ENCODE assay signal across 9 cellular contexts in the genomic region with DNA sequence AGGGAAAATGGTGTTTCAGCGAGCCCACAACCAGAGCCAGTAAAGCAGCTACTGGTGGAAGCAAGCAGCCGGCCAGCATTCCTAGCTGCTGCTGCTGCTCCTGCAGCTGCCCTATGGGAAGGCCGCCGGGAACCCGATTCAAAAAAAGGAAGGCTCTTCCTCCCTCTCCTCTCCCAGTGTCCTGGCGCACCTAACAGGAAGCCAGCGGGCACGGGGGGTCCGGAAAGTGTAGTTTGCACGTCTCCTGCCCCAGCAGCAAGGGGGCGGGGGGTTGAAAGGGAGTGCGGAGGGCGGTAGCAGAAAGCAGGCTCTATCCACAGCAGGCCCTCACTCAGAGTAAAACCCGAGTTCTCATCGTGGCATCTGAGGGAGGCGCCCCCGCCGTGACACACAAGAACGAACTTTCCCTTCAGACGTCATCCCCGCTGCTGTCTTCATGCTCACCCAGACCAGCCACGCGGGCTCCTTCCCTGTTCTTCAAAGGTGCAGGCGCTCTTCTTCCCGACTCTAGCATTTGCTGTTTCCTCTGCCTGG. TPM values are rescaled to one million over a fixed set of nuclear protein-coding genes. Genes with fewer than 3 reads are reported as not detected.
DNase-seq lines count a peak whose midpoint lies in the region; ATAC-seq and TF ChIP-seq lines count a peak whose summit lies in the region.
"Had no signal": no experiment of that assay in that cellular context is flagged by ENCODE, and none has a peak within 500 bp of the region (broad histone marks: within the 10 kb centered on the region; RNA-seq: fewer than 3 reads in every experiment).

No MANE protein-coding gene starts in this region.

- H3K4me3 ChIP-seq in iPS DF 6.9 (ENCODE audit: low read length) (peak overlapping the region; percentile 33; the same call in 1 of the 2 replicates), retinal pigment epithelial cell (ENCODE audit: low read length) (peak overlapping the region; percentile 30)

- H3K27me3 Mint-ChIP-seq in activated CD4-positive, alpha-beta memory T cell treated with anti-CD3 and anti-CD28 coated beads for 36 hours: peaks cover 9% of the 10 kb centered on the region
- H3K27me3 Mint-ChIP-seq in activated CD4-positive, alpha-beta memory T cell treated with anti-CD3 and anti-CD28 coated beads, Interleukin-2, amount 10 ng/mL, durations not matched to agents 7 days and 5 days: peaks cover 14% of the 10 kb centered on the region
- peaks cover 5% of the 10 kb centered on the region for H3K27me3 Mint-ChIP-seq in activated naive CD8-positive, alpha-beta T cell treated with anti-CD3 and anti-CD28 coated beads, Interleukin-2, amount 50 U/mL, for 24 hours

- peak; percentile 48 for DNase-seq in activated CD4-positive, alpha-beta memory T cell treated with anti-CD3 and anti-CD28 coated beads for 36 hours
- DNase-seq in activated CD4-positive, alpha-beta memory T cell treated with anti-CD3 and anti-CD28 coated beads, Interleukin-2, amount 10 ng/mL, durations not matched to agents 7 days and 5 days: no peak
- DNase-seq in activated naive CD8-positive, alpha-beta T cell treated with anti-CD3 and anti-CD28 coated beads, Interleukin-2, amount 50 U/mL, for 24 hours: no peak
- DNase-seq in iPS DF 6.9 (ENCODE audit: low read depth, low spot score) (peak; percentile 60), retinal pigment epithelial cell (ENCODE audit: low read depth) (no peak), NCI-H510A (lab: John Stamatoyannopoulos, UW) (no peak)

- no peak overlapping the region for H3K27ac ChIP-seq in iPS DF 6.9 (ENCODE audit: low read length)

- H3K9me3 Mint-ChIP-seq in activated CD4-positive, alpha-beta memory T cell treated with anti-CD3 and anti-CD28 coated beads for 36 hours: no peaks in the 10 kb centered on the region
- no peaks in the 10 kb centered on the region for H3K9me3 Mint-ChIP-seq in activated CD4-positive, alpha-beta memory T cell treated with anti-CD3 and anti-CD28 coated beads, Interleukin-2, amount 10 ng/mL, durations not matched to agents 7 days and 5 days
- H3K9me3 Mint-ChIP-seq in activated naive CD8-positive, alpha-beta T cell treated with anti-CD3 and anti-CD28 coated beads, Interleukin-2, amount 50 U/mL, for 24 hours: no peaks in the 10 kb centered on the region
- H3K9me3 Mint-ChIP-seq: T-cell had no signal

- no peak overlapping the region for H3K27ac Mint-ChIP-seq in activated CD4-positive, alpha-beta memory T cell treated with anti-CD3 and anti-CD28 coated beads for 36 hours
- no peak overlapping the region for H3K27ac Mint-ChIP-seq in activated CD4-positive, alpha-beta memory T cell treated with anti-CD3 and anti-CD28 coated beads, Interleukin-2, amount 10 ng/mL, durations not matched to agents 7 days and 5 days
- H3K27ac Mint-ChIP-seq in activated naive CD8-positive, alpha-beta T cell treated with anti-CD3 and anti-CD28 coated beads, Interleukin-2, amount 50 U/mL, for 24 hours: no peak overlapping the region
- H3K27ac Mint-ChIP-seq: T-cell had no signal

- no peaks in the 10 kb centered on the region for H3K27me3 ChIP-seq in iPS DF 6.9 (ENCODE audit: control insufficient read depth, insufficient read depth, low read length)

- no peak for TF ChIP-seq CTCF in retinal pigment epithelial cell (conservative IDR thresholded peaks at IDR 0.05; ENCODE audit: low read depth, low read length)

- peak; percentile 80 for ATAC-seq in activated naive CD8-positive, alpha-beta T cell treated with anti-CD3 and anti-CD28 coated beads, Interleukin-2, amount 50 U/mL, for 24 hours
- ATAC-seq in HG03045 (IDR thresholded peaks at IDR 0.05; ENCODE audit: unreplicated experiment) (no peak), HG02798 (IDR thresholded peaks at IDR 0.05; ENCODE audit: poor library complexity, unreplicated experiment) (no peak)

- POLR2A ChIA-PET in activated CD4-positive, alpha-beta memory T cell treated with anti-CD3 and anti-CD28 coated beads for 36 hours (lab: Charles Lee): interaction anchor here (0.6 kb wide), 1 partner anchor 22 kb away, joined by 4 read pairs; no protein-coding TSS in a partner anchor
- POLR2A ChIA-PET in activated CD4-positive, alpha-beta memory T cell treated with anti-CD3 and anti-CD28 coated beads, Interleukin-2, amount 10 ng/mL, durations not matched to agents 7 days and 5 days (lab: Charles Lee): no interaction called here

- H3K9me3 ChIP-seq in iPS DF 6.9 (ENCODE audit: control insufficient read depth, insufficient read depth, low read length): no peaks in the 10 kb centered on the region

- H3K4me1 ChIP-seq in iPS DF 6.9 (ENCODE audit: control insufficient read depth, insufficient read depth, low read length): no peaks in the 10 kb centered on the region; the same call in 1 of the 2 replicates

- no peaks in the 10 kb centered on the region for H3K36me3 Mint-ChIP-seq in activated CD4-positive, alpha-beta memory T cell treated with anti-CD3 and anti-CD28 coated beads for 36 hours
- H3K36me3 Mint-ChIP-seq in activated CD4-positive, alpha-beta memory T cell treated with anti-CD3 and anti-CD28 coated beads, Interleukin-2, amount 10 ng/mL, durations not matched to agents 7 days and 5 days (ENCODE audit: low read depth): no peaks in the 10 kb centered on the region
- H3K36me3 Mint-ChIP-seq in activated naive CD8-positive, alpha-beta T cell treated with anti-CD3 and anti-CD28 coated beads, Interleukin-2, amount 50 U/mL, for 24 hours (ENCODE audit: low read depth): no peaks in the 10 kb centered on the region
- H3K36me3 Mint-ChIP-seq: T-cell had no signal

- no peaks in the 10 kb centered on the region for H3K4me1 Mint-ChIP-seq in activated CD4-positive, alpha-beta memory T cell treated with anti-CD3 and anti-CD28 coated beads for 36 hours (ENCODE audit: low read depth)
- no peaks in the 10 kb centered on the region for H3K4me1 Mint-ChIP-seq in activated CD4-positive, alpha-beta memory T cell treated with anti-CD3 and anti-CD28 coated beads, Interleukin-2, amount 10 ng/mL, durations not matched to agents 7 days and 5 days
- H3K4me1 Mint-ChIP-seq in activated naive CD8-positive, alpha-beta T cell treated with anti-CD3 and anti-CD28 coated beads, Interleukin-2, amount 50 U/mL, for 24 hours: no peaks in the 10 kb centered on the region

- CTCF ChIA-PET in activated CD4-positive, alpha-beta memory T cell treated with anti-CD3 and anti-CD28 coated beads for 36 hours (lab: Charles Lee): no interaction called here
- CTCF ChIA-PET in activated CD4-positive, alpha-beta memory T cell treated with anti-CD3 and anti-CD28 coated beads, Interleukin-2, amount 10 ng/mL, durations not matched to agents 7 days and 5 days (lab: Charles Lee): interaction anchor here (0.5 to 1.2 kb wide), 2 partner anchors 10 to 277 kb away, joined by 3 read pairs; no protein-coding TSS in a partner anchor

- intact Hi-C loops in activated CD4-positive, alpha-beta memory T cell treated with anti-CD3 and anti-CD28 coated beads for 36 hours (cut with micrococcal nuclease): no loop called here

- no CpG with 5 or more reads among the region's 25 CpGs for WGBS in iPS DF 6.9 (ENCODE audit: insufficient coverage, insufficient read length)

- no peaks in the 10 kb centered on the region for H3K36me3 ChIP-seq in iPS DF 6.9 (ENCODE audit: control insufficient read depth, insufficient read depth, low read length)

- no peak overlapping the region for H3K4me3 Mint-ChIP-seq in activated CD4-positive, alpha-beta memory T cell treated with anti-CD3 and anti-CD28 coated beads for 36 hours
- H3K4me3 Mint-ChIP-seq in activated CD4-positive, alpha-beta memory T cell treated with anti-CD3 and anti-CD28 coated beads, Interleukin-2, amount 10 ng/mL, durations not matched to agents 7 days and 5 days: no peak overlapping the region
- H3K4me3 Mint-ChIP-seq in activated naive CD8-positive, alpha-beta T cell treated with anti-CD3 and anti-CD28 coated beads, Interleukin-2, amount 50 U/mL, for 24 hours: no peak overlapping the region

RNA-seq across cellular contexts. Expression of gene GRXCR2, which starts 16.5 kb away (rescaled TPM):
- not detected for total RNA-seq in activated CD4-positive, alpha-beta memory T cell treated with anti-CD3 and anti-CD28 coated beads for 36 hours
- total RNA-seq in activated CD4-positive, alpha-beta memory T cell treated with anti-CD3 and anti-CD28 coated beads, Interleukin-2, amount 10 ng/mL, durations not matched to agents 7 days and 5 days: not detected
- total RNA-seq: T-cell had no signal

RNA-seq across cellular contexts. Expression of gene PRELID2, which starts 21.2 kb away (rescaled TPM):
- 1 to 10 TPM; 3.8 to 4.3 TPM for total RNA-seq in activated CD4-positive, alpha-beta memory T cell treated with anti-CD3 and anti-CD28 coated beads for 36 hours
- 1 to 10 TPM; 4.3 to 5.2 TPM for total RNA-seq in activated CD4-positive, alpha-beta memory T cell treated with anti-CD3 and anti-CD28 coated beads, Interleukin-2, amount 10 ng/mL, durations not matched to agents 7 days and 5 days

Comparison
In these comparisons a context has a peak if more than half of its experiments do, and no peak if none do; other contexts are left out.
1. DNase-seq: peak in activated CD4-positive, alpha-beta memory T cell treated with anti-CD3 and anti-CD28 coated beads for 36 hours (single experiment) and iPS DF 6.9 (single experiment); none in activated CD4-positive, alpha-beta memory T cell treated with anti-CD3 and anti-CD28 coated beads, Interleukin-2, amount 10 ng/mL, durations not matched to agents 7 days and 5 days (single experiment), activated naive CD8-positive, alpha-beta T cell treated with anti-CD3 and anti-CD28 coated beads, Interleukin-2, amount 50 U/mL, for 24 hours (single experiment), retinal pigment epithelial cell (single experiment) and NCI-H510A (single experiment).